ENCODE assay signal across 21 cellular contexts in genomic region chr9:7984713-7985112, GRCh38.
DNase-seq lines count a peak whose midpoint lies in the region; ATAC-seq lines count a peak whose summit lies in the region.
"Had no signal": no experiment of that assay in that cellular context is flagged by ENCODE, and none has a peak within 500 bp of the region (broad histone marks: within the 10 kb centered on the region; RNA-seq: fewer than 3 reads in every experiment).

No MANE protein-coding gene starts in this region.

- H3K27me3 ChIP-seq in layer of hippocampus (ENCODE audit: control insufficient read depth, insufficient read depth, low read length) (no peaks in the 10 kb centered on the region), right cardiac atrium (ENCODE audit: control insufficient read depth, insufficient read depth) (no peaks in the 10 kb centered on the region)
- H3K27me3 ChIP-seq: Peyer's patch had no signal

- H3K4me1 Mint-ChIP-seq in activated naive CD8-positive, alpha-beta T cell treated with anti-CD3 and anti-CD28 coated beads for 36 hours: peaks cover 42% of the 10 kb centered on the region

- H3K36me3 Mint-ChIP-seq in activated naive CD8-positive, alpha-beta T cell treated with anti-CD3 and anti-CD28 coated beads for 36 hours: peaks cover 5% of the 10 kb centered on the region
- H3K36me3 Mint-ChIP-seq: IgD-negative memory B cell had no signal

- peak; percentile 18 for DNase-seq in Ammon's horn (ENCODE audit: low spot score)
- DNase-seq in caudate nucleus (lab: John Stamatoyannopoulos, UW): no peak
- DNase-seq in putamen (ENCODE audit: low spot score): peak; percentile 9
- DNase-seq in kidney glomerular epithelial cell (lab: John Stamatoyannopoulos, UW): no peak
- no peak for DNase-seq in right cardiac atrium
- no peak for DNase-seq in NCI-H226
- no peak for DNase-seq in activated naive CD8-positive, alpha-beta T cell treated with anti-CD3 and anti-CD28 coated beads for 36 hours
- DNase-seq: AML-193; CD4-positive, alpha-beta memory T cell; COR-L47; MM.1S; NCI-H1417 treated with DMSO at 0.1 percent for 48 hours; NCI-H2227 treated with DMSO at 0.1 percent for 48 hours; NCI-H510A; OCI-M1; Peyer's patch; SHP77 treated with DMSO at 0.1 percent for 48 hours had no signal

- peaks cover 5% of the 10 kb centered on the region for H3K9me3 Mint-ChIP-seq in activated naive CD8-positive, alpha-beta T cell treated with anti-CD3 and anti-CD28 coated beads for 36 hours
- H3K9me3 Mint-ChIP-seq: CD4-positive, alpha-beta memory T cell had no signal

- no peak overlapping the region for H3K4me3 Mint-ChIP-seq in activated naive CD8-positive, alpha-beta T cell treated with anti-CD3 and anti-CD28 coated beads for 36 hours
- H3K4me3 Mint-ChIP-seq: CD4-positive, alpha-beta memory T cell; IgD-negative memory B cell had no signal

- no peak overlapping the region for H3K4me3 ChIP-seq in right cardiac atrium (ENCODE audit: low read length)
- H3K4me3 ChIP-seq: Peyer's patch had no signal

- H3K27ac ChIP-seq in caudate nucleus (ENCODE audit: low read depth, low read length) (peak overlapping the region; percentile 91), layer of hippocampus (ENCODE audit: low read depth, low read length) (peak overlapping the region; percentile 94), right cardiac atrium (ENCODE audit: low read length) (no peak overlapping the region)
- H3K27ac ChIP-seq: HL-60, KMS-11, Peyer's patch had no signal

- 47% methylated on average over 5 of the region's 5 CpGs for WGBS in right cardiac atrium

- ATAC-seq in right cardiac atrium: no peak

- intact Hi-C loops in right cardiac atrium (cut with DNase I): no loop called here

- H3K27me3 Mint-ChIP-seq in activated naive CD8-positive, alpha-beta T cell treated with anti-CD3 and anti-CD28 coated beads for 36 hours: no peaks in the 10 kb centered on the region

- H3K4me1 ChIP-seq in right cardiac atrium (ENCODE audit: control insufficient read depth, insufficient read depth, low read length): no peaks in the 10 kb centered on the region
- H3K4me1 ChIP-seq: Peyer's patch had no signal

- H3K9me3 ChIP-seq in right cardiac atrium (ENCODE audit: control insufficient read depth, low read length): no peaks in the 10 kb centered on the region
- H3K9me3 ChIP-seq: Peyer's patch had no signal

- H3K27ac Mint-ChIP-seq in activated naive CD8-positive, alpha-beta T cell treated with anti-CD3 and anti-CD28 coated beads for 36 hours: no peak overlapping the region
- H3K27ac Mint-ChIP-seq: IgD-negative memory B cell had no signal

Comparison
In these comparisons a context has a peak if more than half of its experiments do, and no peak if none do; other contexts are left out.
1. DNase-seq: peak in Ammon's horn (single experiment) and putamen (single experiment); none in caudate nucleus (0 of 61), kidney glomerular epithelial cell (single experiment), right cardiac atrium (0 of 3), NCI-H226 (single experiment) and activated naive CD8-positive, alpha-beta T cell treated with anti-CD3 and anti-CD28 coated beads for 36 hours (single experiment).